11 cellular contexts compared by ENCODE assay signal in genomic region chr1:243246916-243247315, GRCh38. TPM values are rescaled to one million over a fixed set of nuclear protein-coding genes. Genes with fewer than 3 reads are reported as not detected.
DNase-seq lines count a peak whose midpoint lies in the region; ATAC-seq and TF ChIP-seq lines count a peak whose summit lies in the region.
"Had no signal": no experiment of that assay in that cellular context is flagged by ENCODE, and none has a peak within 500 bp of the region (broad histone marks: within the 10 kb centered on the region; RNA-seq: fewer than 3 reads in every experiment).

No MANE protein-coding gene starts in this region.

- intact Hi-C loops in MCF 10A (cut with micrococcal nuclease): no loop called here
- intact Hi-C loops in mammary epithelial cell (cut with micrococcal nuclease): no loop called here
- intact Hi-C loops in thyroid gland (cut with DNase I): no loop called here

- H3K4me1 Mint-ChIP-seq in MCF 10A (ENCODE audit: insufficient read depth, unreplicated experiment): peaks cover 55% of the 10 kb centered on the region
- no peaks in the 10 kb centered on the region for H3K4me1 Mint-ChIP-seq in neural progenitor cell

- H3K27me3 ChIP-seq in mammary epithelial cell (ENCODE audit: insufficient read depth, low read length) (no peaks in the 10 kb centered on the region), upper lobe of left lung (no peaks in the 10 kb centered on the region), neural progenitor cell (no peaks in the 10 kb centered on the region), thyroid gland (no peaks in the 10 kb centered on the region)

- H2AFZ ChIP-seq in mammary epithelial cell (ENCODE audit: low read depth, low read length): no peak overlapping the region
- no peak overlapping the region for H2AFZ ChIP-seq in neural progenitor cell (replicated peaks)

- peak in 1 of 2 donors; percentile 75 for ATAC-seq in upper lobe of left lung (ENCODE audit: low FRiP score in 2 of 2)

- DNase-seq in MCF 10A (ENCODE audit: unreplicated experiment) (no peak), mammary epithelial cell (no peak), SIG-M5 treated with dmso at 0.1 percent for 504 hours (lab: John Stamatoyannopoulos, UW; ENCODE audit: unreplicated experiment) (peak; percentile 87), globus pallidus (ENCODE audit: low spot score) (peak; percentile 39), upper lobe of left lung (no peak), GM10248 (ENCODE audit: extremely low spot score) (no peak), neural progenitor cell (ENCODE audit: low spot score) (no peak), thyroid gland (no peak)
- DNase-seq: activated effector memory CD4-positive, alpha-beta T cell treated with Interleukin-2 at 50 U/mL for 16 hours; NCI-H526 had no signal

- no peak overlapping the region for H3K9ac ChIP-seq in mammary epithelial cell (ENCODE audit: insufficient read depth, low read length)
- no peak overlapping the region for H3K9ac ChIP-seq in neural progenitor cell

- POLR2A ChIA-PET in MCF 10A (lab: Yijun Ruan, JAX) (interaction anchor here (0.5 to 4.0 kb wide), 7 partner anchors 9 to 1218 kb away, joined by 3 to 24 read pairs (median 6); partner anchors contain the start of genes CEP170 and SDCCAG8), GM10248 (lab: Yijun Ruan, JAX) (interaction anchor here (2.0 kb wide), 1 partner anchor 9 kb away, joined by 10 read pairs; the partner anchor contains the start of genes CEP170 and SDCCAG8)

- H3F3A ChIP-seq in neural progenitor cell (ENCODE audit: low read depth): no peaks in the 10 kb centered on the region

- no peak overlapping the region for H3K4me3 ChIP-seq in mammary epithelial cell (replicated peaks in 1 of 3; ENCODE audit: insufficient read depth in 1 of 3, low read depth in 2 of 3, low read length in 3 of 3)
- H3K4me3 ChIP-seq in upper lobe of left lung: no peak overlapping the region
- no peak overlapping the region for H3K4me3 ChIP-seq in neural progenitor cell
- no peak overlapping the region for H3K4me3 ChIP-seq in thyroid gland (replicated peaks in 1 of 3)

- WGBS in mammary epithelial cell (ENCODE audit: low coverage, missing lambda C conversion rate): 100% methylated on average over 1 of the region's 1 CpG
- WGBS in upper lobe of left lung, 2 donors: 75% methylated on average over 1 of the region's 1 CpG
- WGBS in thyroid gland, 2 donors: 92% methylated on average over 1 of the region's 1 CpG

- H3K4me2 ChIP-seq in mammary epithelial cell (ENCODE audit: insufficient read depth, low read depth, low read length): no peak overlapping the region
- H3K4me2 ChIP-seq in neural progenitor cell: no peak overlapping the region

- no peak overlapping the region for H3K27ac ChIP-seq in mammary epithelial cell (ENCODE audit: insufficient read depth, low read depth, low read length)
- peak overlapping the region in 3 of 4 donors; percentile 3 to 49 (median 5) for H3K27ac ChIP-seq in upper lobe of left lung
- H3K27ac ChIP-seq in neural progenitor cell: no peak overlapping the region
- H3K27ac ChIP-seq in thyroid gland: peak overlapping the region in 1 of 3 donors; percentile 13
- H3K27ac ChIP-seq: 22Rv1 had no signal

- peaks cover 94% of the 10 kb centered on the region for H3K79me2 ChIP-seq in mammary epithelial cell (ENCODE audit: insufficient read depth, low read length)
- H3K79me2 ChIP-seq in neural progenitor cell (ENCODE audit: low read depth): peaks cover 100% of the 10 kb centered on the region

- no peaks in the 10 kb centered on the region for H3K9me3 ChIP-seq in mammary epithelial cell (replicated peaks; ENCODE audit: insufficient read depth, low read length)
- no peaks in the 10 kb centered on the region for H3K9me3 ChIP-seq in upper lobe of left lung
- H3K9me3 ChIP-seq in neural progenitor cell (ENCODE audit: low read depth): no peaks in the 10 kb centered on the region
- no peaks in the 10 kb centered on the region for H3K9me3 ChIP-seq in thyroid gland

- H3K4me3 Mint-ChIP-seq in MCF 10A (ENCODE audit: unreplicated experiment): no peak overlapping the region
- H3K4me3 Mint-ChIP-seq in neural progenitor cell: no peak overlapping the region

- TF ChIP-seq EP300 in upper lobe of left lung (IDR thresholded peaks at IDR 0.05): no peak

- H3K36me3 Mint-ChIP-seq in MCF 10A (ENCODE audit: insufficient read depth, unreplicated experiment): peaks cover 6% of the 10 kb centered on the region
- H3K36me3 Mint-ChIP-seq in neural progenitor cell: peaks cover 79% of the 10 kb centered on the region

- dilution Hi-C loops in mammary epithelial cell (cut with HindIII; ENCODE audit: low sequenced_read_pairs): no loop called here

- in situ Hi-C loops in mammary epithelial cell (cut with MboI; ENCODE audit: low sequenced_read_pairs in 2 of 2): no loop called here

- no peak for TF ChIP-seq CTCF in MCF 10A (IDR thresholded peaks at IDR 0.05; ENCODE audit: unreplicated experiment)
- TF ChIP-seq CTCF in mammary epithelial cell (conservative IDR thresholded peaks at IDR 0.05 in 1 of 2, IDR thresholded peaks at IDR 0.05 in 1 of 2; ENCODE audit: extremely low read depth in 1 of 2, insufficient read depth in 1 of 2, low read depth in 1 of 2, low read length in 2 of 2): no peak
- no peak for TF ChIP-seq CTCF in upper lobe of left lung (IDR thresholded peaks at IDR 0.05)
- TF ChIP-seq CTCF in GM10248 (IDR thresholded peaks at IDR 0.05; ENCODE audit: control extremely low read depth, extremely low read depth, low read depth, missing control alignments): no peak
- TF ChIP-seq CTCF in neural progenitor cell (IDR thresholded peaks at IDR 0.05): no peak
- no peak for TF ChIP-seq CTCF in thyroid gland (IDR thresholded peaks at IDR 0.05)

- peaks cover 7% of the 10 kb centered on the region for H3K4me1 ChIP-seq in mammary epithelial cell (ENCODE audit: insufficient read depth, low read length)
- peaks cover 9 to 33% (median 20%) of the 10 kb centered on the region in 4 donors for H3K4me1 ChIP-seq in upper lobe of left lung
- peaks cover 3% of the 10 kb centered on the region for H3K4me1 ChIP-seq in neural progenitor cell
- H3K4me1 ChIP-seq in thyroid gland: peaks cover 11 to 31% of the 10 kb centered on the region in 2 donors

- H4K20me1 ChIP-seq in mammary epithelial cell (ENCODE audit: insufficient read depth, low read length): no peaks in the 10 kb centered on the region
- H4K20me1 ChIP-seq in neural progenitor cell (ENCODE audit: low read depth): peaks cover 43% of the 10 kb centered on the region

- BruUV-seq in MCF 10A (replicated peaks; lab: Mats Ljungman, UMichigan) (no TSS peak), mammary epithelial cell (replicated peaks; lab: Mats Ljungman, UMichigan) (no TSS peak)

- H3K9me3 Mint-ChIP-seq in MCF 10A (ENCODE audit: unreplicated experiment) (no peaks in the 10 kb centered on the region), neural progenitor cell (peaks cover 77% of the 10 kb centered on the region)

- peak overlapping the region; percentile 20 for H3K27ac Mint-ChIP-seq in MCF 10A (ENCODE audit: low read depth, unreplicated experiment)
- no peak overlapping the region for H3K27ac Mint-ChIP-seq in neural progenitor cell

- H3K36me3 ChIP-seq in mammary epithelial cell (ENCODE audit: insufficient read depth, low read length) (no peaks in the 10 kb centered on the region), upper lobe of left lung (no peaks in the 10 kb centered on the region), neural progenitor cell (no peaks in the 10 kb centered on the region), thyroid gland (no peaks in the 10 kb centered on the region)

- H3K27me3 Mint-ChIP-seq in MCF 10A (ENCODE audit: insufficient read depth, unreplicated experiment) (no peaks in the 10 kb centered on the region), neural progenitor cell (ENCODE audit: insufficient read depth, low read depth) (peaks cover 7% of the 10 kb centered on the region)

- CTCF ChIA-PET in MCF 10A (lab: Yijun Ruan, JAX): interaction anchor here (0.6 to 1.2 kb wide), 4 partner anchors 9 to 792 kb away, joined by 3 to 5 read pairs (median 4); partner anchors contain the start of gene SDCCAG8
- CTCF ChIA-PET in mammary epithelial cell (lab: Charles Lee; ENCODE audit: low non-redundant PET): interaction anchor here (0.5 kb wide), 1 partner anchor 16 kb away, joined by 6 read pairs; no protein-coding TSS in a partner anchor
- CTCF ChIA-PET in GM10248 (lab: Yijun Ruan, JAX): interaction anchor here (1.0 to 3.0 kb wide), 3 partner anchors 9 to 14 kb away, joined by 3 to 11 read pairs (median 4); partner anchors contain the start of genes CEP170 and SDCCAG8

- peak in 1 of 4 donors; percentile 27 for TF ChIP-seq POLR2A in upper lobe of left lung (IDR thresholded peaks at IDR 0.05)
- TF ChIP-seq POLR2A in thyroid gland (IDR thresholded peaks at IDR 0.05): no peak

RNA-seq across cellular contexts. Expression of gene CEP170, which starts 8.2 kb away (rescaled TPM):
- total RNA-seq in MCF 10A (2022): 148 and 182 TPM in 2 replicates
- total RNA-seq in mammary epithelial cell: 10 to 100 TPM; 64.6 to 75.7 TPM
- 23.9 TPM for polyA plus RNA-seq in mammary epithelial cell
- 73.6 TPM for polyA minus RNA-seq in mammary epithelial cell
- 100 to 1,000 TPM in 2 of 6 donors, 10 to 100 TPM in 4; 47.6 to 160 (median 88.6) TPM for total RNA-seq in upper lobe of left lung
- total RNA-seq in neural progenitor cell (ENCODE audit: low replicate concordance): 103 and 126 TPM in 2 replicates
- total RNA-seq in thyroid gland: 10 to 100 TPM; 62.8 to 93.8 (median 75.3) TPM

RNA-seq across cellular contexts. Expression of gene SDCCAG8, which starts 8.9 kb away (rescaled TPM):
- 81.1 and 128 TPM in 2 replicates for total RNA-seq in MCF 10A (2022)
- total RNA-seq in mammary epithelial cell: 10 to 100 TPM; 34.7 to 42.1 TPM
- 22.4 TPM for polyA plus RNA-seq in mammary epithelial cell
- 33.5 TPM for polyA minus RNA-seq in mammary epithelial cell
- 100 to 1,000 TPM in 2 of 6 donors, 10 to 100 TPM in 4; 52.5 to 295 (median 95.2) TPM for total RNA-seq in upper lobe of left lung
- 19.6 and 30.3 TPM in 2 replicates for total RNA-seq in neural progenitor cell (ENCODE audit: low replicate concordance)
- total RNA-seq in thyroid gland: 100 to 1,000 TPM; 105 to 193 (median 115) TPM

Comparison
In these comparisons a context has a peak if more than half of its experiments do, and no peak if none do; other contexts are left out.
1. DNase-seq: peak in SIG-M5 treated with dmso at 0.1 percent for 504 hours (single experiment) and globus pallidus (single experiment); none in MCF 10A (single experiment), mammary epithelial cell (single experiment), upper lobe of left lung (0 of 2), GM10248 (single experiment), neural progenitor cell (single experiment) and thyroid gland (0 of 2).
2. H3K27ac ChIP-seq: peak in upper lobe of left lung (3 of 4); none in mammary epithelial cell (single experiment) and neural progenitor cell (single experiment).